20 cellular contexts compared by ENCODE assay signal in the genomic region with DNA sequence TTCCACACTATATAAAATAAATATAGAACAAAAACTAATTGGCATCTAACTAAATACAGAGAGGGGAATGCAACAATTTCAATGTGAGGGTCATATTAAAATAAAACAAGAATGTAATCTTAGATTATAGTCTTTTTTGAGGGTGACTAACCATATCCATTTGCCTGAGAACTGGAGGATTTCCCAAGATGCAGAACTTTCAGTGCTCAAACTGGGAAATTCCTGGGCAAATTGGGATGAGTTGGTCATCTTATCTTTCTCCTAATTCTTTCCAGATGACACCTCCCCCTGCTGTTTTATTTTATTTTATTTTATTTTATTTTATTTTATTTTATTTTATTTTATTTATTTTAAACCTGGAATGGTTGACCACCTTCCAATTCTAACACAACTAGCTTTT.
DNase-seq lines count a peak whose midpoint lies in the region; ATAC-seq and TF ChIP-seq lines count a peak whose summit lies in the region.
"Had no signal": no experiment of that assay in that cellular context is flagged by ENCODE, and none has a peak within 500 bp of the region (broad histone marks: within the 10 kb centered on the region; RNA-seq: fewer than 3 reads in every experiment).

No MANE protein-coding gene starts in this region.

- TF ChIP-seq CTCF in HFFc6 (IDR thresholded peaks at IDR 0.05): no peak
- no peak for TF ChIP-seq CTCF in foreskin fibroblast (IDR thresholded peaks at IDR 0.05; ENCODE audit: low read depth, low read length)

- DNase-seq in AG20443 (ENCODE audit: low spot score) (peak; percentile 24), HFFc6 (peak; percentile 50), amniotic epithelial cell (ENCODE audit: low read depth) (peak; percentile 32), foreskin fibroblast (peak; percentile 39 to 80), Right ventricle myocardium inferior (ENCODE audit: missing footprints) (no peak)
- DNase-seq in stimulated activated naive CD4-positive, alpha-beta T cell (lab: John Stamatoyannopoulos, UW): no peak
- DNase-seq: Calu3; CD8-positive, alpha-beta T cell; H9; MV-4-11; NCI-H1417; NCI-H187; NCI-H2107; NCI-H510A treated with DMSO at 0.1 percent for 48 hours; NCI-H774; SHP77 had no signal

- peak overlapping the region; percentile 23; the same call in 1 of the 2 replicates for H3K27ac Mint-ChIP-seq in HFFc6
- H3K27ac Mint-ChIP-seq: CD8-positive, alpha-beta T cell; H9 had no signal

- intact Hi-C loops in Right ventricle myocardium inferior (cut with DNase I): no loop called here

- no peaks in the 10 kb centered on the region for H3K27me3 Mint-ChIP-seq in HFFc6 (ENCODE audit: insufficient read depth)

- H3K4me3 Mint-ChIP-seq in HFFc6: no peak overlapping the region
- H3K4me3 Mint-ChIP-seq: CD8-positive, alpha-beta T cell; H9 had no signal

- ATAC-seq in HG03457 (IDR thresholded peaks at IDR 0.05; ENCODE audit: unreplicated experiment) (no peak), Right ventricle myocardium inferior (no peak)
- ATAC-seq: CD8-positive, alpha-beta T cell; K562 had no signal

- H3K4me3 ChIP-seq in foreskin fibroblast (ENCODE audit: low read depth in 1 of 2, low read length in 2 of 2): no peak overlapping the region
- H3K4me3 ChIP-seq: BLaER1 treated with 17β-estradiol and CSF1 and Interleukin-3, amounts not matched to agents 10 nM and 100 nM; K562; SK-N-MC had no signal

- H3K4me1 Mint-ChIP-seq in HFFc6 (ENCODE audit: low read depth): peaks cover 50% of the 10 kb centered on the region
- H3K4me1 Mint-ChIP-seq: H9 had no signal

- H3K9me3 Mint-ChIP-seq in HFFc6: no peaks in the 10 kb centered on the region
- H3K9me3 Mint-ChIP-seq: H9 had no signal

- peaks cover 5% of the 10 kb centered on the region; the same call in 1 of the 2 replicates for H3K36me3 Mint-ChIP-seq in HFFc6 (ENCODE audit: low read depth)
- H3K36me3 Mint-ChIP-seq: CD8-positive, alpha-beta T cell had no signal

Comparison
In these comparisons a context has a peak if more than half of its experiments do, and no peak if none do; other contexts are left out.
1. DNase-seq: peak in AG20443 (single experiment), HFFc6 (single experiment), amniotic epithelial cell (single experiment) and foreskin fibroblast (2 of 2); none in Right ventricle myocardium inferior (single experiment) and stimulated activated naive CD4-positive, alpha-beta T cell (0 of 6).